30 cellular contexts compared by ENCODE assay signal in genomic region chr13:44651724-44652123, GRCh38.
DNase-seq lines count a peak whose midpoint lies in the region; ATAC-seq, FAIRE-seq and TF ChIP-seq lines count a peak whose summit lies in the region.
"Had no signal": no experiment of that assay in that cellular context is flagged by ENCODE, and none has a peak within 500 bp of the region (broad histone marks: within the 10 kb centered on the region; RNA-seq: fewer than 3 reads in every experiment).

No MANE protein-coding gene starts in this region.

- TF ChIP-seq CTCF in left ventricle myocardium inferior (IDR thresholded peaks at IDR 0.05; ENCODE audit: borderline replicate concordance) = no peak
- TF ChIP-seq CTCF in right atrium auricular region (IDR thresholded peaks at IDR 0.05) = no peak
- TF ChIP-seq CTCF in H1 (IDR thresholded peaks at IDR 0.05; ENCODE audit: control extremely low read depth in 1 of 3, insufficient read depth in 1 of 3, low read depth in 1 of 3, low read length in 3 of 3) = no peak

- no peaks in the 10 kb centered on the region for H3K9me2 ChIP-seq in Karpas-422 (replicated peaks; ENCODE audit: insufficient read depth, low read length)

- no peak overlapping the region for H2BK120ac ChIP-seq in H1 (replicated peaks; ENCODE audit: low read depth, low read length)

- H3K79me2 ChIP-seq in Karpas-422 (ENCODE audit: low read length) = no peaks in the 10 kb centered on the region
- no peaks in the 10 kb centered on the region for H3K79me2 ChIP-seq in H1 (ENCODE audit: control insufficient read depth in 1 of 2, insufficient read depth in 2 of 2, low read length in 2 of 2)

- no peak overlapping the region for H2AFZ ChIP-seq in Karpas-422 (ENCODE audit: low read length)
- H2AFZ ChIP-seq in H1 (ENCODE audit: low read length) = no peak overlapping the region

- H3K9me3 ChIP-seq in left ventricle myocardium inferior (replicated peaks) (no peaks in the 10 kb centered on the region), right atrium auricular region (no peaks in the 10 kb centered on the region), Karpas-422 (ENCODE audit: low read length) (no peaks in the 10 kb centered on the region), adipocyte (ENCODE audit: control insufficient read depth, low read length) (no peaks in the 10 kb centered on the region), H1 (ENCODE audit: insufficient read depth in 2 of 2, low read depth in 1 of 2, low read length in 1 of 2) (no peaks in the 10 kb centered on the region)
- H3K9me3 ChIP-seq: BE2C, BLaER1 had no signal

- no peak overlapping the region for H4K8ac ChIP-seq in H1 (ENCODE audit: extremely low read depth, insufficient read depth, low read length)

- no peak overlapping the region for H3K4ac ChIP-seq in H1 (replicated peaks; ENCODE audit: insufficient read length, low read depth, low read length)

- no peak overlapping the region for H3K4me3 Mint-ChIP-seq in activated CD8-positive, alpha-beta T cell treated with anti-CD3 and anti-CD28 coated beads, Interleukin-2, amount 10 ng/mL, durations not matched to agents 7 days and 5 days
- H3K4me3 Mint-ChIP-seq: CD14-positive monocyte; CD4-positive, alpha-beta memory T cell; CD4-positive, CD25-positive, alpha-beta regulatory T cell; CD8-positive, alpha-beta memory T cell had no signal

- FAIRE-seq in H1 (lab: Jason Lieb, UNC) = no peak
- FAIRE-seq: A204.1, GM12878, GM12892, GM18507, GM19239 had no signal

- H4K20me1 ChIP-seq in Karpas-422 (ENCODE audit: insufficient read depth, low read depth, low read length) (no peaks in the 10 kb centered on the region), H1 (replicated peaks in 1 of 2; ENCODE audit: control insufficient read depth in 1 of 2, insufficient read depth in 2 of 2, low read length in 2 of 2) (no peaks in the 10 kb centered on the region)
- H4K20me1 ChIP-seq: BLaER1 had no signal

- H3K4me3 ChIP-seq in left ventricle myocardium inferior (no peak overlapping the region), right atrium auricular region (no peak overlapping the region), Karpas-422 (ENCODE audit: low read length) (no peak overlapping the region), adipocyte (ENCODE audit: low read length) (no peak overlapping the region), H1 (ENCODE audit: extremely low read depth in 1 of 4, insufficient read depth in 2 of 4, low read depth in 3 of 4, low read length in 4 of 4) (no peak overlapping the region)
- H3K4me3 ChIP-seq: BLaER1, GM12878 had no signal

- no peak overlapping the region for H2BK5ac ChIP-seq in H1 (ENCODE audit: low read depth, low read length)

- H3K4me1 ChIP-seq in left ventricle myocardium inferior (peaks cover 4% of the 10 kb centered on the region), right atrium auricular region (peaks cover 0 to 5% of the 10 kb centered on the region in 2 donors), Karpas-422 (ENCODE audit: low read length) (no peaks in the 10 kb centered on the region), adipocyte (ENCODE audit: control insufficient read depth, insufficient read depth, low read length) (peaks cover 32% of the 10 kb centered on the region), H1 (replicated peaks in 1 of 4; ENCODE audit: control insufficient read depth in 3 of 4, insufficient read depth in 4 of 4, low read length in 3 of 4) (peaks cover 0 to 13% (median 5%) of the 10 kb centered on the region in 4 experiments; a peak in 5 of 7 replicates)
- H3K4me1 ChIP-seq: BE2C, BLaER1 had no signal

- H4K91ac ChIP-seq in H1 (replicated peaks; ENCODE audit: insufficient read length, low read length) = no peak overlapping the region

- no peak for TF ChIP-seq EP300 in H1 (IDR thresholded peaks at IDR 0.05; ENCODE audit: borderline replicate concordance in 1 of 2, low read depth in 2 of 2, low read length in 2 of 2)

- H3K23ac ChIP-seq in H1 (ENCODE audit: insufficient read length) = no peak overlapping the region

- TF ChIP-seq POLR2A in H1 (IDR thresholded peaks at IDR 0.05; ENCODE audit: control extremely low read depth in 1 of 2, low read depth in 2 of 2, low read length in 2 of 2) = no peak

- TF ChIP-seq RAD21 in H1 (IDR thresholded peaks at IDR 0.05 in 1 of 2, conservative IDR thresholded peaks at IDR 0.05 in 1 of 2; ENCODE audit: low read depth in 2 of 2, low read length in 2 of 2) = no peak

- peaks cover 11% of the 10 kb centered on the region for H3K27me3 Mint-ChIP-seq in activated CD8-positive, alpha-beta T cell treated with anti-CD3 and anti-CD28 coated beads, Interleukin-2, amount 10 ng/mL, durations not matched to agents 7 days and 5 days (ENCODE audit: low read depth)

- H3K56ac ChIP-seq in H1 (replicated peaks; ENCODE audit: insufficient read length, low read depth, low read length) = no peak overlapping the region

- no peak overlapping the region for H3K27ac Mint-ChIP-seq in activated CD8-positive, alpha-beta T cell treated with anti-CD3 and anti-CD28 coated beads, Interleukin-2, amount 10 ng/mL, durations not matched to agents 7 days and 5 days
- H3K27ac Mint-ChIP-seq: CD14-positive monocyte; CD4-positive, alpha-beta memory T cell; CD4-positive, CD25-positive, alpha-beta regulatory T cell; CD8-positive, alpha-beta memory T cell had no signal

- POLR2A ChIA-PET in H1 (lab: Charles Lee; ENCODE audit: partially characterized antibody) = no interaction called here
- POLR2A ChIA-PET in activated CD8-positive, alpha-beta T cell treated with anti-CD3 and anti-CD28 coated beads, Interleukin-2, amount 10 ng/mL, durations not matched to agents 7 days and 5 days (lab: Charles Lee) = no interaction called here

- DNase-seq in left ventricle myocardium inferior (no peak), right atrium auricular region (ENCODE audit: low spot score) (no peak), Karpas-422 (peak; percentile 32), adipocyte (ENCODE audit: low read depth) (no peak), H1 (ENCODE audit: low read depth in 1 of 2, low spot score in 2 of 2) (no peak), KBM-7 (no peak)
- no peak for DNase-seq in activated CD8-positive, alpha-beta T cell treated with anti-CD3 and anti-CD28 coated beads, Interleukin-2, amount 10 ng/mL, durations not matched to agents 7 days and 5 days
- DNase-seq: 8988T; ACHN; BE2C; C1 segment of cervical spinal cord; CD4-positive, alpha-beta memory T cell; CD4-positive, CD25-positive, alpha-beta regulatory T cell; CD8-positive, alpha-beta memory T cell; COR-L47; DMS 273 treated with DMSO at 0.1 percent for 48 hours; DMS153; DMS53; DMS79; DND-41; EL; GDM1 had no signal

- in situ Hi-C loops in KBM-7 (cut with MboI; ENCODE audit: low pct_unique_long_range_greater_than_20kb, low sequenced_read_pairs) = loop anchor here (10.0 kb wide), 1 partner anchor 57 kb away; no protein-coding TSS in a partner anchor

- H3K79me1 ChIP-seq in H1 (ENCODE audit: low read depth, low read length) = no peaks in the 10 kb centered on the region

- H3K27ac ChIP-seq in left ventricle myocardium inferior (replicated peaks) (peak overlapping the region; percentile 42), right atrium auricular region (no peak overlapping the region), Karpas-422 (ENCODE audit: low read length) (no peak overlapping the region), H1 (ENCODE audit: low read depth, low read length) (no peak overlapping the region)
- H3K27ac ChIP-seq: BLaER1 had no signal

- no peaks in the 10 kb centered on the region for H3K36me3 ChIP-seq in left ventricle myocardium inferior
- H3K36me3 ChIP-seq in right atrium auricular region = no peaks in the 10 kb centered on the region
- no peaks in the 10 kb centered on the region for H3K36me3 ChIP-seq in Karpas-422 (ENCODE audit: insufficient read depth, low read length)
- no peaks in the 10 kb centered on the region for H3K36me3 ChIP-seq in adipocyte (ENCODE audit: control insufficient read depth, insufficient read depth, low read length, severe bottlenecking)
- no peaks in the 10 kb centered on the region for H3K36me3 ChIP-seq in H1 (ENCODE audit: control insufficient read depth in 2 of 4, insufficient read depth in 4 of 4, low read length in 3 of 4)
- H3K36me3 ChIP-seq: BE2C, BLaER1 had no signal

- H2BK12ac ChIP-seq in H1 (ENCODE audit: low read depth, low read length) = no peak overlapping the region

- H2AK5ac ChIP-seq in H1 (ENCODE audit: low read depth, low read length) = no peak overlapping the region

- H3K4me2 ChIP-seq in Karpas-422 (ENCODE audit: low read depth, low read length, poor library complexity, severe bottlenecking) = no peak overlapping the region
- no peak overlapping the region for H3K4me2 ChIP-seq in H1 (ENCODE audit: insufficient read depth in 1 of 2, low read depth in 2 of 2, low read length in 2 of 2)
- H3K4me2 ChIP-seq: BLaER1 had no signal

- no peaks in the 10 kb centered on the region for H3K9me3 Mint-ChIP-seq in activated CD8-positive, alpha-beta T cell treated with anti-CD3 and anti-CD28 coated beads, Interleukin-2, amount 10 ng/mL, durations not matched to agents 7 days and 5 days (ENCODE audit: insufficient read depth)
- H3K9me3 Mint-ChIP-seq: CD8-positive, alpha-beta memory T cell had no signal

- H3K9ac ChIP-seq in Karpas-422 (ENCODE audit: low read length) = no peak overlapping the region
- H3K9ac ChIP-seq in adipocyte (ENCODE audit: low read length) = peak overlapping the region; percentile 41
- H3K9ac ChIP-seq in H1 (replicated peaks in 1 of 4; ENCODE audit: extremely low read depth in 1 of 4, low read depth in 3 of 4, low read length in 3 of 4) = no peak overlapping the region
- H3K9ac ChIP-seq: BLaER1 had no signal

- 88% methylated on average over 3 of the region's 3 CpGs; no CpG with 5 or more reads in 1 of the 2 experiments for WGBS in H1 (ENCODE audit: extremely low coverage in 1 of 2, insufficient coverage in 1 of 2, insufficient read length in 1 of 2, insufficient replicate concordance in 2 of 2, low coverage in 1 of 2, low lambda C conversion rate in 2 of 2, missing lambda C conversion rate in 1 of 2), 2 experiments

- no peaks in the 10 kb centered on the region for H3K36me3 Mint-ChIP-seq in activated CD8-positive, alpha-beta T cell treated with anti-CD3 and anti-CD28 coated beads, Interleukin-2, amount 10 ng/mL, durations not matched to agents 7 days and 5 days (ENCODE audit: low read depth)
- H3K36me3 Mint-ChIP-seq: CD14-positive monocyte; CD4-positive, alpha-beta memory T cell; CD4-positive, CD25-positive, alpha-beta regulatory T cell; CD8-positive, alpha-beta memory T cell had no signal

- CTCF ChIA-PET in H1 (lab: Charles Lee; ENCODE audit: partially characterized antibody) = interaction anchor here (0.6 to 1.4 kb wide), 3 partner anchors 119 to 168 kb away, joined by 3 to 6 read pairs (median 3); no protein-coding TSS in a partner anchor
- CTCF ChIA-PET in activated CD8-positive, alpha-beta T cell treated with anti-CD3 and anti-CD28 coated beads, Interleukin-2, amount 10 ng/mL, durations not matched to agents 7 days and 5 days (lab: Charles Lee) = no interaction called here

- H2BK20ac ChIP-seq in H1 (ENCODE audit: low read length) = 0 out of 2 replicates have a peak overlapping the region, but pooled peaks have one; percentile 61

- no peak overlapping the region for H4K5ac ChIP-seq in H1 (ENCODE audit: insufficient read length, low read depth, low read length)

- intact Hi-C loops in left ventricle myocardium inferior (cut with micrococcal nuclease) = no loop called here

- H3K27me3 ChIP-seq in left ventricle myocardium inferior (ENCODE audit: low read depth) (no peaks in the 10 kb centered on the region), right atrium auricular region (no peaks in the 10 kb centered on the region), Karpas-422 (ENCODE audit: low read length) (no peaks in the 10 kb centered on the region), adipocyte (replicated peaks; ENCODE audit: control insufficient read depth, insufficient read depth, low read length) (no peaks in the 10 kb centered on the region), H1 (replicated peaks in 1 of 4; ENCODE audit: control insufficient read depth in 3 of 4, extremely low read depth in 1 of 4, insufficient read depth in 3 of 4, low read length in 3 of 4) (no peaks in the 10 kb centered on the region)
- H3K27me3 ChIP-seq: BLaER1 had no signal

- no peak for ATAC-seq in activated CD8-positive, alpha-beta T cell treated with anti-CD3 and anti-CD28 coated beads, Interleukin-2, amount 10 ng/mL, durations not matched to agents 7 days and 5 days
- no peak for ATAC-seq in GM18909 (IDR thresholded peaks at IDR 0.05; ENCODE audit: poor library complexity, unreplicated experiment)
- ATAC-seq: GM12878 had no signal

- H3K23me2 ChIP-seq in H1 (ENCODE audit: low read depth, low read length) = no peaks in the 10 kb centered on the region; the same call in 1 of the 2 replicates

- no peak overlapping the region for H3K14ac ChIP-seq in H1 (ENCODE audit: insufficient read length)

- peaks cover 15% of the 10 kb centered on the region for H3K4me1 Mint-ChIP-seq in activated CD8-positive, alpha-beta T cell treated with anti-CD3 and anti-CD28 coated beads, Interleukin-2, amount 10 ng/mL, durations not matched to agents 7 days and 5 days (ENCODE audit: low read depth)
- H3K4me1 Mint-ChIP-seq: CD14-positive monocyte; CD4-positive, CD25-positive, alpha-beta regulatory T cell; CD8-positive, alpha-beta memory T cell had no signal

- no peak overlapping the region for H3K18ac ChIP-seq in H1 (ENCODE audit: extremely low read depth, low read length)

- H2BK15ac ChIP-seq in H1 (ENCODE audit: low read length) = no peak overlapping the region
